In genomic region chr1:230068952-230069684, GRCh38 we compare ENCODE assay signal across 8 cellular contexts. TPM values are rescaled to one million over a fixed set of nuclear protein-coding genes. Genes with fewer than 3 reads are reported as not detected.
DNase-seq lines count a peak whose midpoint lies in the region; ATAC-seq, FAIRE-seq and TF ChIP-seq lines count a peak whose summit lies in the region.

No MANE protein-coding gene starts in this region.

- H3K36me3 ChIP-seq in kidney (ENCODE audit: control insufficient read depth in 1 of 2, insufficient read depth in 2 of 2, low read length in 2 of 2): no peaks in the 10 kb centered on the region
- H3K36me3 ChIP-seq in thymus (ENCODE audit: control insufficient read depth, insufficient read depth): no peaks in the 10 kb centered on the region

- H3K27ac Mint-ChIP-seq in activated naive CD8-positive, alpha-beta T cell treated with anti-CD3 and anti-CD28 coated beads for 36 hours: peak overlapping the region; percentile 93

- peak overlapping the region in 1 of 2 donors; percentile 35 for H3K27ac ChIP-seq in kidney (ENCODE audit: low read depth in 2 of 2, low read length in 2 of 2)
- H3K27ac ChIP-seq in thymus (ENCODE audit: low read depth): no peak overlapping the region

- no peaks in the 10 kb centered on the region for H3K27me3 ChIP-seq in thymus (ENCODE audit: control insufficient read depth, insufficient read depth)

- H3K9ac ChIP-seq in kidney (ENCODE audit: low read length in 2 of 2): peak overlapping the region in 1 of 2 donors; percentile 87

- H3K36me3 Mint-ChIP-seq in activated naive CD8-positive, alpha-beta T cell treated with anti-CD3 and anti-CD28 coated beads for 36 hours: peaks cover 6% of the 10 kb centered on the region

- peaks cover 3% of the 10 kb centered on the region for H3K9me3 Mint-ChIP-seq in activated naive CD8-positive, alpha-beta T cell treated with anti-CD3 and anti-CD28 coated beads for 36 hours

- H3K27me3 Mint-ChIP-seq in activated naive CD8-positive, alpha-beta T cell treated with anti-CD3 and anti-CD28 coated beads for 36 hours: no peaks in the 10 kb centered on the region

- peak overlapping the region; percentile 88 for H3K4me3 ChIP-seq in LNCaP clone FGC (ENCODE audit: low read depth, low read length)
- peak overlapping the region; percentile 80 to 88 for H3K4me3 ChIP-seq in kidney (ENCODE audit: low read length in 2 of 2)
- H3K4me3 ChIP-seq in thymus (ENCODE audit: low read length): peak overlapping the region; percentile 88

- 15% methylated on average over 13 of the region's 13 CpGs for whole genome bisulfite sequencing in thymus

- H3K4me1 ChIP-seq in kidney (ENCODE audit: control insufficient read depth in 1 of 2, insufficient read depth in 1 of 2, low read depth in 1 of 2, low read length in 2 of 2) (peaks cover 17 to 27% of the 10 kb centered on the region in 2 donors), thymus (ENCODE audit: control insufficient read depth, insufficient read depth, low read length) (peaks cover 32% of the 10 kb centered on the region)

- H3K4me3 Mint-ChIP-seq in activated naive CD8-positive, alpha-beta T cell treated with anti-CD3 and anti-CD28 coated beads for 36 hours: peak overlapping the region; percentile 92

- H3K9me3 ChIP-seq in kidney (ENCODE audit: control insufficient read depth in 1 of 2, low read length in 2 of 2): no peaks in the 10 kb centered on the region
- H3K9me3 ChIP-seq in thymus (ENCODE audit: control insufficient read depth): no peaks in the 10 kb centered on the region

- FAIRE-seq in kidney (lab: Jason Lieb, UNC): no peak

- no peak for ATAC-seq in HG03460 (IDR thresholded peaks at IDR 0.05; ENCODE audit: unreplicated experiment)

- intact Hi-C loops in kidney (cut with DNase I): no loop called here

- peaks cover 54% of the 10 kb centered on the region for H3K4me1 Mint-ChIP-seq in activated naive CD8-positive, alpha-beta T cell treated with anti-CD3 and anti-CD28 coated beads for 36 hours

- TF ChIP-seq CTCF in LNCaP clone FGC (IDR thresholded peaks at IDR 0.05; ENCODE audit: control insufficient read depth, extremely low read depth, insufficient read depth) (0 out of 2 replicates have a peak, but pooled peaks have one; percentile 9), kidney (IDR thresholded peaks at IDR 0.05; ENCODE audit: borderline replicate concordance, extremely low read depth, insufficient read depth) (no peak)

- DNase-seq in DMS 273 (lab: John Stamatoyannopoulos, UW; ENCODE audit: unreplicated experiment): peak; percentile 48
- DNase-seq in DMS 273 treated with DMSO at 0.1 percent for 48 hours (lab: John Stamatoyannopoulos, UW): no peak
- peak; percentile 60 for DNase-seq in LNCaP clone FGC (ENCODE audit: low read depth)
- no peak for DNase-seq in activated naive CD8-positive, alpha-beta T cell treated with anti-CD3 and anti-CD28 coated beads for 36 hours
- no peak for DNase-seq in kidney
- no peak for DNase-seq in activated CD4-positive, CD25-positive, alpha-beta regulatory T cell (lab: John Stamatoyannopoulos, UW)

RNA-seq across cellular contexts. Expression of gene GALNT2, which starts 2.1 kb away (rescaled TPM):
- 10 to 100 TPM; 46.5 to 48.2 TPM for total RNA-seq in activated naive CD8-positive, alpha-beta T cell treated with anti-CD3 and anti-CD28 coated beads for 36 hours
- total RNA-seq in kidney: 59.2 TPM
- polyA plus RNA-seq in kidney (ENCODE audit: insufficient read depth, low read depth, low replicate concordance) (20.2 TPM), thymus (33.9 TPM)

Comparison
In these comparisons a context has a peak if more than half of its experiments do, and no peak if none do; other contexts are left out.
1. DNase-seq: peak in DMS 273 (single experiment) and LNCaP clone FGC (single experiment); none in DMS 273 treated with DMSO at 0.1 percent for 48 hours (single experiment), activated naive CD8-positive, alpha-beta T cell treated with anti-CD3 and anti-CD28 coated beads for 36 hours (single experiment), kidney (single experiment) and activated CD4-positive, CD25-positive, alpha-beta regulatory T cell (0 of 4).
2. Peak in every context shown above with its lines, with median percentiles within 50 percentile points of each other: H3K4me3 ChIP-seq.